ENCODE assay signal across 35 cellular contexts in genomic region chr15:37756407-37756806, GRCh38.
"Had no signal": no experiment of that assay in that cellular context is flagged by ENCODE, and none has a peak within 500 bp of the region (broad histone marks: within the 10 kb centered on the region; RNA-seq: fewer than 3 reads in every experiment).

No MANE protein-coding gene starts in this region.

- H3K9ac ChIP-seq: KMS-11 had no signal

- H3K9me3 ChIP-seq: MG63 had no signal

- H3K27ac ChIP-seq: KMS-11 had no signal

- H3K4me3 ChIP-seq: MG63 had no signal

- H3K4me2 ChIP-seq: KMS-11 had no signal

- DNase-seq: Karpas-422, Kasumi-1, KG1, MG63, MM.1S, MV-4-11, NCI-H1048, NCI-H1092, NCI-H1092 treated with DMSO at 0.1 percent for 48 hours, NCI-H1105 treated with DMSO at 0.1 percent for 48 hours, NCI-H1417, NCI-H1417 treated with DMSO at 0.1 percent for 48 hours, NCI-H1436, NCI-H1436 treated with DMSO at 0.1 percent for 48 hours, NCI-H146, NCI-H1694, NCI-H1694 treated with DMSO at 0.1 percent for 48 hours, NCI-H187, NCI-H187 treated with DMSO at 0.1 percent for 48 hours, NCI-H1930, NCI-H2029, NCI-H2029 treated with DMSO at 0.1 percent for 48 hours, NCI-H2081, NCI-H2081 treated with DMSO at 0.1 percent for 48 hours, NCI-H2107, NCI-H2171, NCI-H2171 treated with DMSO at 0.1 percent for 48 hours, NCI-H2227 treated with DMSO at 0.1 percent for 48 hours, NCI-H226, NCI-H345, NCI-H446, NCI-H446 treated with DMSO at 0.1 percent for 48 hours, NCI-H510A, NCI-H510A treated with DMSO at 0.1 percent for 48 hours had no signal

- H3K27me3 ChIP-seq: MG63 had no signal

- H3K36me3 ChIP-seq: MG63 had no signal
